18 cellular contexts compared by ENCODE assay signal in the genomic region with DNA sequence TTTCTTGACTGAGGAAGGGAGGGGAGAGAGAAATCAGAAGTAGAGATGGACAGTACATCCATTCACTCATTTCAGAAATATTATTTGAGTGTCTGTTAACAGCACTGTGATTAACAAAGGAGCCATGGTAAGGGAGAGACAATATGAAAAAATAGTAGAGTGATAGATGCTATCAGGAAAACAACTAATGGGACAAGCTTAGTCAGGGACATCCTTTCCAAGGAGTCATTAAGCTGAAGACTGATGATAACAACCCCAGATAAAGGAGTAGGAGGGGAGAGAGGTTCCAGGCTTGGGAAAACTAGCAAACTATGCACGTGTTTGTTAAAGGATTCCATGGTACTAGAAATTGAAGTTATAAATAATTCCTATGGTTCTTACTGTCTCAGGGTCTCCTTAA.
"Had no signal": no experiment of that assay in that cellular context is flagged by ENCODE, and none has a peak within 500 bp of the region (broad histone marks: within the 10 kb centered on the region; RNA-seq: fewer than 3 reads in every experiment).

No MANE protein-coding gene starts in this region.

- H3K27ac Mint-ChIP-seq: activated CD4-positive, alpha-beta T cell treated with anti-CD3 and anti-CD28 coated beads, Interleukin-2, amount 10 ng/mL, durations not matched to agents 24 days and 14 days; activated CD8-positive, alpha-beta T cell treated with anti-CD3 and anti-CD28 coated beads, Interleukin-2, amount 10 ng/mL, durations not matched to agents 7 days and 5 days; activated naive CD4-positive, alpha-beta T cell treated with anti-CD3 and anti-CD28 coated beads, Interleukin-2, amount 50 U/mL, for 72 hours; memory B cell had no signal

- H3K9me3 Mint-ChIP-seq: activated CD4-positive, alpha-beta T cell treated with anti-CD3 and anti-CD28 coated beads, Interleukin-2, amount 10 ng/mL, durations not matched to agents 24 days and 14 days; activated naive CD4-positive, alpha-beta T cell treated with anti-CD3 and anti-CD28 coated beads, Interleukin-2, amount 50 U/mL, for 72 hours; brain; central memory CD8-positive, alpha-beta T cell had no signal

- H3K4me1 Mint-ChIP-seq: central memory CD8-positive, alpha-beta T cell; memory B cell had no signal

- DNase-seq: activated CD4-positive, alpha-beta T cell treated with anti-CD3 and anti-CD28 coated beads, Interleukin-2, amount 10 ng/mL, durations not matched to agents 24 days and 14 days; activated CD4-positive, CD25-positive, alpha-beta regulatory T cell; activated CD8-positive, alpha-beta memory T cell treated with anti-CD3 and anti-CD28 coated beads, Interleukin-2, amount 50 U/mL, for 4 hours; activated CD8-positive, alpha-beta T cell treated with anti-CD3 and anti-CD28 coated beads, Interleukin-2, amount 10 ng/mL, durations not matched to agents 7 days and 5 days; activated effector memory CD4-positive, alpha-beta T cell treated with anti-CD3 and anti-CD28 coated beads, Interleukin-2, amount 50 U/mL, for 16 hours; activated T-cell treated with anti-CD3 and anti-CD28 coated beads, Interleukin-2, amount 50 U/mL, for 48 hours; amniotic stem cell; effector CD8-positive, alpha-beta T cell; foreskin melanocyte; stimulated activated CD4-positive, alpha-beta T cell treated with anti-CD3 and anti-CD28 coated beads, Interleukin-15, amount 100 ng/mL, for 24 hours; stimulated activated CD4-positive, alpha-beta T cell treated with anti-CD3 and anti-CD28 coated beads, Interleukin-4, amount 100 ng/mL, for 1 hour; stimulated activated naive CD4-positive, alpha-beta T cell; substantia nigra; transverse colon had no signal

- H3K4me3 ChIP-seq: transverse colon had no signal

- H3K27me3 Mint-ChIP-seq: activated CD4-positive, alpha-beta T cell treated with anti-CD3 and anti-CD28 coated beads, Interleukin-2, amount 10 ng/mL, durations not matched to agents 24 days and 14 days; brain; central memory CD8-positive, alpha-beta T cell; memory B cell had no signal

- H3K9me3 ChIP-seq: transverse colon had no signal

- ATAC-seq: activated CD8-positive, alpha-beta T cell treated with anti-CD3 and anti-CD28 coated beads, Interleukin-2, amount 10 ng/mL, durations not matched to agents 7 days and 5 days had no signal

- H3K27me3 ChIP-seq: transverse colon had no signal

- H3K4me3 Mint-ChIP-seq: activated CD4-positive, alpha-beta T cell treated with anti-CD3 and anti-CD28 coated beads, Interleukin-2, amount 10 ng/mL, durations not matched to agents 24 days and 14 days; activated CD8-positive, alpha-beta T cell treated with anti-CD3 and anti-CD28 coated beads, Interleukin-2, amount 10 ng/mL, durations not matched to agents 7 days and 5 days; brain; central memory CD8-positive, alpha-beta T cell; memory B cell had no signal

- H3K36me3 Mint-ChIP-seq: activated naive CD4-positive, alpha-beta T cell treated with anti-CD3 and anti-CD28 coated beads, Interleukin-2, amount 50 U/mL, for 72 hours had no signal
